17 cellular contexts compared by ENCODE assay signal in the genomic region with DNA sequence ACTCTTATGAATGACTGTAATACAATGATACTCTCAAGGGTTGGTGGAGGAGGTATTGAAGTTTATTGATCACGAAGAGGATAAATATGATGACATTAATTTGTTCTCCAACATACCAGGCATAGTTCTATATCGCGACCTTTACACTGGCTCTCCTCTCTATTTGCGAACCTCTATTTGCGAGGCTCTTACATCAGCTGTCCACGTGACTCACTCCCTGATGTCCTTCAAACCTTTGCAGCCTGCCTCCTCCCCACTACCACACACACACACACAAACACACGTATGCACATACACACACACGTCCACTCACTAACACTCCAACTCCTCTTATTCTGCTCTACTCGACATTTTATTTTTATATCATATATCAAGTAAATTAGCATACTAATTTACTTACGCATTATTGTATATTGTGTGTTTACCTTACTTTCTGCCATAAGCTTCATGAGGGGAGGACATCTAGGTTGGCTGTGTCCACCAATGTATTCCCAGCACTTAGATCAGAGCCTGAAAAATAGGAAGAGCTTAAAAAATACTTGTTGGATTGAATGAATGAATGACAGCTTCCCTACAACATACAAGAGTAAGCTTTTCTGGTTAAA.
"Had no signal": no experiment of that assay in that cellular context is flagged by ENCODE, and none has a peak within 500 bp of the region (broad histone marks: within the 10 kb centered on the region; RNA-seq: fewer than 3 reads in every experiment).

No MANE protein-coding gene starts in this region.

- H3K9me3 Mint-ChIP-seq: activated CD4-positive, alpha-beta T cell treated with anti-CD3 and anti-CD28 coated beads, Interleukin-2, amount 10 ng/mL, durations not matched to agents 7 days and 5 days; activated T-helper 1 cell treated with anti-CD3 and anti-CD28 coated beads, Interleukin-12 subunit alpha, Interleukin-12 subunit beta, Interleukin-2, Interleukin-4 antibody, amounts not matched to agents 30 ng/mL and 10 ng/mL and 1 ng/mL, durations not matched to agents 14 hours and 24 hours and 36 hours; dendritic cell treated with granulocyte-macrophage colony-stimulating factor and Interleukin-4, amounts not matched to agents 40 ng/mL and 50 ng/mL, for 4 days had no signal

- H3K4me1 ChIP-seq: breast epithelium, lower lobe of right lung, tibial artery, uterus had no signal

- H3K4me1 Mint-ChIP-seq: activated CD4-positive, alpha-beta T cell treated with anti-CD3 and anti-CD28 coated beads, Interleukin-2, amount 10 ng/mL, durations not matched to agents 7 days and 5 days had no signal

- H3K9me3 ChIP-seq: breast epithelium, lower lobe of right lung, ovary, tibial artery, uterus had no signal

- H3K36me3 ChIP-seq: breast epithelium, lower lobe of right lung, ovary, tibial artery, uterus had no signal

- H3K27ac Mint-ChIP-seq: activated CD4-positive, alpha-beta T cell treated with anti-CD3 and anti-CD28 coated beads, Interleukin-2, amount 10 ng/mL, durations not matched to agents 7 days and 5 days; activated T-helper 1 cell treated with anti-CD3 and anti-CD28 coated beads, Interleukin-12 subunit alpha, Interleukin-12 subunit beta, Interleukin-2, Interleukin-4 antibody, amounts not matched to agents 30 ng/mL and 10 ng/mL and 1 ng/mL, durations not matched to agents 14 hours and 24 hours and 36 hours; dendritic cell treated with granulocyte-macrophage colony-stimulating factor and Interleukin-4, amounts not matched to agents 40 ng/mL and 50 ng/mL, for 4 days had no signal

- H3K4me3 Mint-ChIP-seq: activated CD4-positive, alpha-beta T cell treated with anti-CD3 and anti-CD28 coated beads, Interleukin-2, amount 10 ng/mL, durations not matched to agents 7 days and 5 days; activated T-helper 1 cell treated with anti-CD3 and anti-CD28 coated beads, Interleukin-12 subunit alpha, Interleukin-12 subunit beta, Interleukin-2, Interleukin-4 antibody, amounts not matched to agents 30 ng/mL and 10 ng/mL and 1 ng/mL, durations not matched to agents 14 hours and 24 hours and 36 hours; dendritic cell treated with granulocyte-macrophage colony-stimulating factor and Interleukin-4, amounts not matched to agents 40 ng/mL and 50 ng/mL, for 4 days had no signal

- H3K27ac ChIP-seq: breast epithelium, lower lobe of right lung, ovary, tibial artery, uterus had no signal

- H3K27me3 ChIP-seq: breast epithelium, ovary, tibial artery, uterus had no signal

- H3K4me3 ChIP-seq: breast epithelium, lower lobe of right lung, ovary, tibial artery, uterus had no signal

- DNase-seq: activated CD4-positive, alpha-beta T cell treated with anti-CD3 and anti-CD28 coated beads, Interleukin-2, amount 10 ng/mL, durations not matched to agents 7 days and 5 days; activated CD4-positive, CD25-positive, alpha-beta regulatory T cell; activated naive CD4-positive, alpha-beta T cell treated with Interleukin-2 at 50 U/mL for 16 hours; anterior cingulate cortex; cerebellar nuclear complex; effector memory CD4-positive, alpha-beta T cell; foreskin melanocyte; lower lobe of right lung; midbrain; ovary; stimulated activated CD4-positive, alpha-beta T cell treated with anti-CD3 and anti-CD28 coated beads, Interleukin-2, amount 100 ng/mL, for 48 hours; stimulated activated naive CD4-positive, alpha-beta T cell; tibial artery; uterus had no signal
